25 cellular contexts compared by ENCODE assay signal in genomic region chr16:3514621-3515020, GRCh38. TPM values are rescaled to one million over a fixed set of nuclear protein-coding genes. Genes with fewer than 3 reads are reported as not detected.
A peak's percentile ranks its signal among the peaks of the same experiment; 100 is the strongest.
DNase-seq lines count a peak whose midpoint lies in the region; ATAC-seq and TF ChIP-seq lines count a peak whose summit lies in the region.
"Had no signal": no experiment of that assay in that cellular context is flagged by ENCODE, and none has a peak within 500 bp of the region (broad histone marks: within the 10 kb centered on the region; RNA-seq: fewer than 3 reads in every experiment).

No MANE protein-coding gene starts in this region.

- H3K4me2 ChIP-seq in MM.1S (ENCODE audit: low read depth, low read length) (peak overlapping the region; percentile 27), fibroblast of lung (ENCODE audit: extremely low read depth, insufficient read depth, low read length) (no peak overlapping the region)

- H3K4me3 Mint-ChIP-seq in activated CD8-positive, alpha-beta memory T cell treated with anti-CD3 and anti-CD28 coated beads, Interleukin-2, amount 10 ng/mL, durations not matched to agents 7 days and 5 days: no peak overlapping the region
- no peak overlapping the region for H3K4me3 Mint-ChIP-seq in natural killer cell
- H3K4me3 Mint-ChIP-seq: activated B cell treated with CpG ODN at 0.5 μM for 24 hours; CD8-positive, alpha-beta T cell; naive B cell; T-helper 1 cell treated with Interleukin-12 subunit alpha and Interleukin-12 subunit beta and Interleukin-4 antibody, amounts not matched to agents 30 μg/mL and 1 μg/mL, for 36 hours; type B pancreatic cell had no signal

- no peaks in the 10 kb centered on the region for H3K9me2 ChIP-seq in MM.1S (replicated peaks; ENCODE audit: insufficient read depth, low read length)

- no peaks in the 10 kb centered on the region for H3K79me2 ChIP-seq in MM.1S (ENCODE audit: low read length)
- H3K79me2 ChIP-seq in fibroblast of lung (ENCODE audit: control insufficient read depth, insufficient read depth, low read length): no peaks in the 10 kb centered on the region

- no peaks in the 10 kb centered on the region for H3K9me3 Mint-ChIP-seq in activated CD8-positive, alpha-beta memory T cell treated with anti-CD3 and anti-CD28 coated beads, Interleukin-2, amount 10 ng/mL, durations not matched to agents 7 days and 5 days (ENCODE audit: low read depth)
- no peaks in the 10 kb centered on the region for H3K9me3 Mint-ChIP-seq in natural killer cell
- H3K9me3 Mint-ChIP-seq: activated B cell treated with CpG ODN at 0.5 μM for 24 hours; CD8-positive, alpha-beta T cell; naive B cell; T-helper 1 cell treated with Interleukin-12 subunit alpha and Interleukin-12 subunit beta and Interleukin-4 antibody, amounts not matched to agents 30 μg/mL and 1 μg/mL, for 36 hours; type B pancreatic cell had no signal

- H3K36me3 ChIP-seq in MM.1S (replicated peaks; ENCODE audit: insufficient read depth, low read length) (no peaks in the 10 kb centered on the region), fibroblast of lung (ENCODE audit: control insufficient read depth, insufficient read depth, low read length) (peaks cover 2% of the 10 kb centered on the region)

- H3K4me3 ChIP-seq in MM.1S (ENCODE audit: low read length): no peak overlapping the region; the same call in 1 of the 2 replicates
- no peak overlapping the region for H3K4me3 ChIP-seq in fibroblast of lung (replicated peaks in 1 of 4; ENCODE audit: control extremely low read depth in 1 of 4, insufficient read depth in 1 of 4, low read depth in 3 of 4, low read length in 4 of 4)
- no peak overlapping the region for H3K4me3 ChIP-seq in skeletal muscle cell (ENCODE audit: low read depth, low read length)
- H3K4me3 ChIP-seq: ascending aorta, GM12878, lung had no signal

- no peak for ATAC-seq in activated CD8-positive, alpha-beta memory T cell treated with anti-CD3 and anti-CD28 coated beads, Interleukin-2, amount 10 ng/mL, durations not matched to agents 7 days and 5 days
- no peak for ATAC-seq in natural killer cell
- ATAC-seq: CD8-positive, alpha-beta T cell had no signal

- peak overlapping the region; percentile 13 for H2AFZ ChIP-seq in MM.1S (ENCODE audit: low read length)
- H2AFZ ChIP-seq in fibroblast of lung (ENCODE audit: low read length): no peak overlapping the region

- TF ChIP-seq CTCF in MM.1S (IDR thresholded peaks at IDR 0.05; ENCODE audit: low read length) (no peak), fibroblast of lung (conservative IDR thresholded peaks at IDR 0.05 in 1 of 2, IDR thresholded peaks at IDR 0.05 in 1 of 2; ENCODE audit: low read depth in 1 of 2, low read length in 2 of 2) (no peak), natural killer cell (IDR thresholded peaks at IDR 0.05) (no peak)

- no peak overlapping the region for H3K27ac Mint-ChIP-seq in activated CD8-positive, alpha-beta memory T cell treated with anti-CD3 and anti-CD28 coated beads, Interleukin-2, amount 10 ng/mL, durations not matched to agents 7 days and 5 days
- H3K27ac Mint-ChIP-seq in natural killer cell: no peak overlapping the region
- H3K27ac Mint-ChIP-seq: activated B cell treated with CpG ODN at 0.5 μM for 24 hours; CD8-positive, alpha-beta T cell; type B pancreatic cell had no signal

- H3K27ac ChIP-seq in MM.1S (ENCODE audit: low read length): peak overlapping the region; percentile 57
- H3K27ac ChIP-seq in fibroblast of lung (ENCODE audit: insufficient read depth, low read length): no peak overlapping the region
- H3K27ac ChIP-seq: ascending aorta had no signal

- intact Hi-C loops in natural killer cell (cut with micrococcal nuclease): no loop called here

- peaks cover 9% of the 10 kb centered on the region for H3F3A ChIP-seq in MM.1S (ENCODE audit: insufficient read depth, low read length)

- H3K9ac ChIP-seq in MM.1S (ENCODE audit: low read length) (0 out of 2 replicates have a peak overlapping the region, but pooled peaks have one; percentile 23), fibroblast of lung (ENCODE audit: insufficient read depth, low read length) (no peak overlapping the region)

- H3K9me3 ChIP-seq in MM.1S (replicated peaks; ENCODE audit: insufficient read depth, low read length): no peaks in the 10 kb centered on the region
- H3K9me3 ChIP-seq in fibroblast of lung (ENCODE audit: control insufficient read depth, insufficient read depth, low read depth, low read length): no peaks in the 10 kb centered on the region
- H3K9me3 ChIP-seq: ascending aorta had no signal

- H3K27me3 ChIP-seq in MM.1S (replicated peaks; ENCODE audit: insufficient read depth, low read length): no peaks in the 10 kb centered on the region
- H3K27me3 ChIP-seq in fibroblast of lung (ENCODE audit: control insufficient read depth, insufficient read depth, low read length): no peaks in the 10 kb centered on the region
- H3K27me3 ChIP-seq: ascending aorta had no signal

- peak; percentile 32 for DNase-seq in activated CD8-positive, alpha-beta memory T cell treated with anti-CD3 and anti-CD28 coated beads, Interleukin-2, amount 50 U/mL, for 48 hours
- DNase-seq in activated CD8-positive, alpha-beta memory T cell treated with anti-CD3 and anti-CD28 coated beads, Interleukin-2, amount 10 ng/mL, durations not matched to agents 7 days and 5 days: no peak
- DNase-seq in MM.1S (no peak), fibroblast of lung (ENCODE audit: low read depth in 2 of 2) (peak; percentile 29 to 47), skeletal muscle cell (ENCODE audit: low read depth) (peak; percentile 16), DMS153 (lab: John Stamatoyannopoulos, UW) (no peak), OCI-M2 (lab: John Stamatoyannopoulos, UW; ENCODE audit: unreplicated experiment) (no peak), natural killer cell (no peak)
- DNase-seq: activated B cell treated with CpG ODN at 0.5 μM for 24 hours; activated gamma-delta T cell treated with Interleukin-2 at 50 U/mL for 16 hours; CD8-positive, alpha-beta T cell; glutamatergic neuron; naive B cell; NCI-H1930; NCI-H446 treated with DMSO at 0.1 percent for 48 hours; Right ventricle myocardium superior; stimulated activated naive CD4-positive, alpha-beta T cell had no signal

- H3K27me3 Mint-ChIP-seq in activated CD8-positive, alpha-beta memory T cell treated with anti-CD3 and anti-CD28 coated beads, Interleukin-2, amount 10 ng/mL, durations not matched to agents 7 days and 5 days: no peaks in the 10 kb centered on the region
- H3K27me3 Mint-ChIP-seq in natural killer cell (ENCODE audit: low read depth in 2 of 2): no peaks in the 10 kb centered on the region
- H3K27me3 Mint-ChIP-seq: activated B cell treated with CpG ODN at 0.5 μM for 24 hours, naive B cell, type B pancreatic cell had no signal

- H3K4me1 Mint-ChIP-seq in activated CD8-positive, alpha-beta memory T cell treated with anti-CD3 and anti-CD28 coated beads, Interleukin-2, amount 10 ng/mL, durations not matched to agents 7 days and 5 days: peaks cover 36% of the 10 kb centered on the region
- H3K4me1 Mint-ChIP-seq in natural killer cell: no peaks in the 10 kb centered on the region
- H3K4me1 Mint-ChIP-seq: activated B cell treated with CpG ODN at 0.5 μM for 24 hours, naive B cell had no signal

- H3K36me3 Mint-ChIP-seq in activated CD8-positive, alpha-beta memory T cell treated with anti-CD3 and anti-CD28 coated beads, Interleukin-2, amount 10 ng/mL, durations not matched to agents 7 days and 5 days: peaks cover 42% of the 10 kb centered on the region
- peaks cover 3% of the 10 kb centered on the region for H3K36me3 Mint-ChIP-seq in natural killer cell

- H4K20me1 ChIP-seq in MM.1S (ENCODE audit: insufficient read depth, low read length) (no peaks in the 10 kb centered on the region), fibroblast of lung (ENCODE audit: control insufficient read depth, extremely low read depth, insufficient read depth, low read length) (no peaks in the 10 kb centered on the region)

- H3K4me1 ChIP-seq in MM.1S (ENCODE audit: low read length) (peaks cover 29% of the 10 kb centered on the region), fibroblast of lung (ENCODE audit: control insufficient read depth, extremely low read depth, insufficient read depth, low read length) (peaks cover 6% of the 10 kb centered on the region)
- H3K4me1 ChIP-seq: ascending aorta had no signal

- CTCF ChIA-PET in activated CD8-positive, alpha-beta memory T cell treated with anti-CD3 and anti-CD28 coated beads, Interleukin-2, amount 10 ng/mL, durations not matched to agents 7 days and 5 days (lab: Charles Lee): interaction anchor here (3.0 kb wide), 1 partner anchor 12 kb away, joined by 13 read pairs; no protein-coding TSS in a partner anchor

RNA-seq across cellular contexts. Expression of gene CLUAP1, which starts 13.8 kb away (rescaled TPM):
- total RNA-seq in activated CD8-positive, alpha-beta memory T cell treated with anti-CD3 and anti-CD28 coated beads, Interleukin-2, amount 10 ng/mL, durations not matched to agents 7 days and 5 days: 10 to 100 TPM; 11.4 to 18.0 TPM
- total RNA-seq in fibroblast of lung (21.1 and 22.3 TPM in 2 replicates), natural killer cell (1 to 10 TPM; 4.0 to 6.2 (median 4.7) TPM)
- 22.7 and 28.0 TPM in 2 replicates for polyA plus RNA-seq in fibroblast of lung
- 19.8 and 22.8 TPM in 2 replicates for polyA plus RNA-seq in fibroblast of lung (2012)
- polyA minus RNA-seq in fibroblast of lung (ENCODE audit: low replicate concordance): 1.9 and 4.1 TPM in 2 replicates

RNA-seq across cellular contexts. Expression of gene C16orf90, which starts 19.3 kb away (rescaled TPM):
- not detected for total RNA-seq in activated CD8-positive, alpha-beta memory T cell treated with anti-CD3 and anti-CD28 coated beads, Interleukin-2, amount 10 ng/mL, durations not matched to agents 7 days and 5 days
- total RNA-seq in fibroblast of lung (not detected in 2 replicates), natural killer cell (not detected)
- not detected in 2 replicates for polyA plus RNA-seq in fibroblast of lung
- not detected in 2 replicates for polyA plus RNA-seq in fibroblast of lung (2012)
- not detected in 2 replicates for polyA minus RNA-seq in fibroblast of lung (ENCODE audit: low replicate concordance)
- total RNA-seq: A673; activated B cell treated with CpG ODN at 0.5 μM for 24 hours; activated CD8-positive, alpha-beta memory T cell treated with anti-CD3 and anti-CD28 coated beads for 36 hours; ascending aorta; CD8-positive, alpha-beta T cell; GM12878; HT1080; lung; Right ventricle myocardium superior had no signal
- polyA plus RNA-seq: GM12878, lung had no signal

Comparison
In these comparisons a context has a peak if more than half of its experiments do, and no peak if none do; other contexts are left out.
1. DNase-seq: peak in activated CD8-positive, alpha-beta memory T cell treated with anti-CD3 and anti-CD28 coated beads, Interleukin-2, amount 50 U/mL, for 48 hours (single experiment), fibroblast of lung (2 of 2) and skeletal muscle cell (single experiment); none in activated CD8-positive, alpha-beta memory T cell treated with anti-CD3 and anti-CD28 coated beads, Interleukin-2, amount 10 ng/mL, durations not matched to agents 7 days and 5 days (single experiment), MM.1S (single experiment), DMS153 (single experiment), OCI-M2 (single experiment) and natural killer cell (single experiment).